ENCODE assay signal across 14 cellular contexts in the genomic region with DNA sequence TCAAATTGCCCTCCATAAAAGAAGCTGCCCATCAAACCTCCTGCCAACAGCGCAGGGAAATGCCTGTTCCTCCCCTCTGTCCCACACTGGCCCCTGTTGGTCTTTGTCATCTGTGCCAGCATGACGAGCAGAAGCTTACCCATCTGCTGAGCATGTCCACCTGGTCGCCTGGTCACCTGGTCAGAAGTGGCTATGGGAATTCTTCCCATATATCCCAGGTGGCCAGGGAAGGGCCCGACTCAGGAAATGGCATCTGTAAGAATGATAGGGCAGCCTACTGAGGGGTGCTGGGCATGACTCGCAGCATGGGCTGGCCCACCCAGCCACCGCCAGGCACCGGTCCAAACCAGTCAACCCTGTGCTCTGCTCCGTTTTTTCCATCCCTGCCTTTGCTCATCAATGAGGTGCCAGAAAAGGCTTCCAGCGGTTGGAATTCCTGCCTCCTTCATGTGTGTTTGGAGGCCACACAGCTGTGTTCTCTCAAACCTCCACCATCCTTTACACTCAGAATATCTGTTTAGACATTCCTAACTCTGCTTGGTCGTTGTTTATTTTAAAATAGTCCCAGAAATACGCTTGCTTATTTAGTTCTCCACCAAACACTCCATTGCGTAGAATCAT.
DNase-seq lines count a peak whose midpoint lies in the region; ATAC-seq and TF ChIP-seq lines count a peak whose summit lies in the region.
"Had no signal": no experiment of that assay in that cellular context is flagged by ENCODE, and none has a peak within 500 bp of the region (broad histone marks: within the 10 kb centered on the region; RNA-seq: fewer than 3 reads in every experiment).

No MANE protein-coding gene starts in this region.

- H2AFZ ChIP-seq in HCT116 (ENCODE audit: low read depth, low read length, poor library complexity, severe bottlenecking) (no peak overlapping the region), mesenchymal stem cell (ENCODE audit: low read depth, low read length) (no peak overlapping the region)

- H3K9me2 ChIP-seq in HCT116 (ENCODE audit: insufficient read depth), result no peaks in the 10 kb centered on the region

- H2BK12ac ChIP-seq in mesenchymal stem cell (ENCODE audit: low read length in 2 of 2), result peak overlapping the region; percentile 87 to 95

- WGBS in mesenchymal stem cell, result 31% methylated on average over 12 of the region's 12 CpGs

- TF ChIP-seq POLR2A in HCT116 (IDR thresholded peaks at IDR 0.05; ENCODE audit: borderline replicate concordance, extremely low read depth, insufficient read depth, insufficient read length), result no peak

- H3K27ac ChIP-seq in AG04450 (ENCODE audit: low read depth, low read length), result peak overlapping the region; percentile 97
- 0 out of 2 replicates have a peak overlapping the region, but pooled peaks have one; percentile 12 for H3K27ac ChIP-seq in HCT116 (ENCODE audit: low read depth, low read length)
- no peak overlapping the region for H3K27ac ChIP-seq in mesenchymal stem cell (ENCODE audit: low read length, poor library complexity, severe bottlenecking)
- H3K27ac ChIP-seq: dorsolateral prefrontal cortex, right lobe of liver had no signal

- H3K4me2 ChIP-seq in HCT116 (ENCODE audit: low read length) (peak overlapping the region; percentile 20), mesenchymal stem cell (ENCODE audit: low read length, poor library complexity, severe bottlenecking) (no peak overlapping the region)

- no peak overlapping the region for H2BK5ac ChIP-seq in mesenchymal stem cell (ENCODE audit: low read depth, low read length, poor library complexity, severe bottlenecking)

- H3K4ac ChIP-seq in mesenchymal stem cell (ENCODE audit: low read depth in 1 of 2, low read length in 2 of 2), result peak overlapping the region; percentile 1 to 40

- no peaks in the 10 kb centered on the region for H3K27me3 ChIP-seq in AG04450 (ENCODE audit: control insufficient read depth, insufficient read depth, low read length)
- no peaks in the 10 kb centered on the region for H3K27me3 ChIP-seq in HCT116 (ENCODE audit: insufficient read depth, low read length)
- H3K27me3 ChIP-seq in mesenchymal stem cell (ENCODE audit: control insufficient read depth in 1 of 2, insufficient read depth in 1 of 2, low read length in 2 of 2), result no peaks in the 10 kb centered on the region
- H3K27me3 ChIP-seq: dorsolateral prefrontal cortex, right lobe of liver had no signal

- peaks cover 6% of the 10 kb centered on the region for H3K79me1 ChIP-seq in mesenchymal stem cell (replicated peaks; ENCODE audit: low read length, poor library complexity, severe bottlenecking)

- CTCF ChIA-PET in AG04450 (lab: Charles Lee) (interaction anchor here (0.6 to 2.3 kb wide), 4 partner anchors 11 to 166 kb away, joined by 4 to 7 read pairs (median 6); no protein-coding TSS in a partner anchor), HCT116 (lab: Charles Lee) (no interaction called here)

- BruUV-seq in HCT116 (replicated peaks; lab: Mats Ljungman, UMichigan), result no TSS peak

- RAD21 ChIA-PET in HCT116 (lab: Charles Lee; ENCODE audit: low non-redundant PET in 1 of 2, low total read pairs in 2 of 2, uncharacterized antibody in 2 of 2, unreplicated experiment in 2 of 2), result no interaction called here

- TF ChIP-seq RAD21 in HCT116 (IDR thresholded peaks at IDR 0.05; ENCODE audit: low read depth), result no peak

- peak overlapping the region in 1 of 2 experiments; percentile 57 for H3K23ac ChIP-seq in mesenchymal stem cell (ENCODE audit: low read length in 2 of 2)

- H3K9ac ChIP-seq in HCT116 (ENCODE audit: low read length) (no peak overlapping the region), mesenchymal stem cell (ENCODE audit: low read length) (no peak overlapping the region)

- H2BK120ac ChIP-seq in mesenchymal stem cell (ENCODE audit: low read depth, low read length), result no peak overlapping the region

- H3K9me3 ChIP-seq in AG04450 (ENCODE audit: control insufficient read depth, insufficient read depth, low read length) (no peaks in the 10 kb centered on the region; the same call in 1 of the 2 replicates), HCT116 (ENCODE audit: control insufficient read depth in 1 of 2, insufficient read depth in 1 of 2, low read depth in 1 of 2, low read length in 2 of 2) (no peaks in the 10 kb centered on the region), mesenchymal stem cell (ENCODE audit: control insufficient read depth, low read length) (no peaks in the 10 kb centered on the region)
- H3K9me3 ChIP-seq: right lobe of liver had no signal

- intact Hi-C loops in HCT116 (cut with micrococcal nuclease), result loop anchor here (5.0 kb wide), 1 partner anchor 97 kb away; no protein-coding TSS in a partner anchor

- H2BK15ac ChIP-seq in mesenchymal stem cell (ENCODE audit: low read depth, poor library complexity, severe bottlenecking), result no peak overlapping the region

- no peak overlapping the region for H3K4me3 ChIP-seq in AG04450 (ENCODE audit: low read depth, low read length)
- no peak overlapping the region for H3K4me3 ChIP-seq in HCT116 (replicated peaks in 1 of 2; ENCODE audit: low read depth in 1 of 2, low read length in 2 of 2)
- H3K4me3 ChIP-seq in mesenchymal stem cell (ENCODE audit: insufficient read depth in 1 of 2, low read depth in 1 of 2, low read length in 2 of 2), result no peak overlapping the region
- H3K4me3 ChIP-seq: dorsolateral prefrontal cortex, right lobe of liver had no signal

- H3K79me2 ChIP-seq in HCT116 (ENCODE audit: insufficient read depth, low read length), result no peaks in the 10 kb centered on the region

- H3K4me1 ChIP-seq in HCT116 (ENCODE audit: control insufficient read depth in 1 of 2, insufficient read depth in 2 of 2, low read length in 2 of 2), result peaks cover 87 to 98% of the 10 kb centered on the region in 2 experiments
- peaks cover 42% of the 10 kb centered on the region for H3K4me1 ChIP-seq in mesenchymal stem cell (ENCODE audit: control insufficient read depth, insufficient read depth, low read depth, low read length)
- H3K4me1 ChIP-seq: right lobe of liver had no signal

- H3K14ac ChIP-seq in mesenchymal stem cell (ENCODE audit: low read length in 2 of 2), result peak overlapping the region in 1 of 2 experiments; percentile 8

- peak overlapping the region; percentile 68 to 88 for H3K18ac ChIP-seq in mesenchymal stem cell (ENCODE audit: low read depth in 1 of 2, low read length in 2 of 2)

- POLR2A ChIA-PET in AG04450 (lab: Yijun Ruan, JAX), result interaction anchor here (0.7 to 2.2 kb wide), 12 partner anchors 10 to 166 kb away, joined by 3 to 14 read pairs (median 4); partner anchors contain the start of gene SOCS1
- POLR2A ChIA-PET in HCT116 (lab: Charles Lee), result no interaction called here

- TF ChIP-seq CTCF in AG04450 (IDR thresholded peaks at IDR 0.05; ENCODE audit: low read depth, low read length), result no peak
- no peak for TF ChIP-seq CTCF in HCT116 (IDR thresholded peaks at IDR 0.05 in 2 of 3, conservative IDR thresholded peaks at IDR 0.05 in 1 of 3; ENCODE audit: borderline replicate concordance in 1 of 3, insufficient read depth in 1 of 3, low read depth in 2 of 3, low read length in 2 of 3)

- peak overlapping the region; percentile 33 for H4K8ac ChIP-seq in mesenchymal stem cell (ENCODE audit: low read length)

- DNase-seq in AG04450 (ENCODE audit: low read depth, low spot score), result peak; percentile 98
- no peak for DNase-seq in HCT116 (ENCODE audit: low read depth, low spot score)
- peak; percentile 59 for DNase-seq in cerebellum (ENCODE audit: low spot score)
- peak; percentile 98 for DNase-seq in mesenchymal stem cell
- no peak for DNase-seq in Ammon's horn (ENCODE audit: low spot score)
- DNase-seq: activated gamma-delta T cell, H9, NCI-H446, right lobe of liver had no signal

- ATAC-seq in HCT116 (no peak), GM18498 (IDR thresholded peaks at IDR 0.05; ENCODE audit: unreplicated experiment) (no peak), HG03565 (IDR thresholded peaks at IDR 0.05; ENCODE audit: unreplicated experiment) (no peak), GM18907 (IDR thresholded peaks at IDR 0.05; ENCODE audit: unreplicated experiment) (no peak)
- ATAC-seq: WTC11 had no signal

- no peaks in the 10 kb centered on the region for H3K36me3 ChIP-seq in HCT116 (ENCODE audit: control insufficient read depth in 1 of 2, insufficient read depth in 2 of 2, low read length in 2 of 2)
- peaks cover 33 to 44% of the 10 kb centered on the region in 2 experiments for H3K36me3 ChIP-seq in mesenchymal stem cell (ENCODE audit: control insufficient read depth in 1 of 2, insufficient read depth in 2 of 2, low read depth in 1 of 2, low read length in 2 of 2)
- H3K36me3 ChIP-seq: right lobe of liver had no signal

- no peaks in the 10 kb centered on the region for H4K20me1 ChIP-seq in HCT116 (ENCODE audit: insufficient read depth)

- peak overlapping the region; percentile 91 for H4K91ac ChIP-seq in mesenchymal stem cell (ENCODE audit: low read length)

- no peak overlapping the region for H2AK5ac ChIP-seq in mesenchymal stem cell (ENCODE audit: low read length, severe bottlenecking)

TF ChIP-seq in HCT116, 20 proteins besides CTCF, POLR2A, EP300 and RAD21:
- TF ChIP-seq SP1 (IDR thresholded peaks at IDR 0.05; ENCODE audit: low read depth) (peak; percentile 35), JUND (IDR thresholded peaks at IDR 0.05) (0 out of 2 replicates have a peak, but pooled peaks have one; percentile 12), ELF1 (IDR thresholded peaks at IDR 0.05; ENCODE audit: borderline replicate concordance, low read depth) (no peak)
- TF ChIP-seq, protein P1, sequence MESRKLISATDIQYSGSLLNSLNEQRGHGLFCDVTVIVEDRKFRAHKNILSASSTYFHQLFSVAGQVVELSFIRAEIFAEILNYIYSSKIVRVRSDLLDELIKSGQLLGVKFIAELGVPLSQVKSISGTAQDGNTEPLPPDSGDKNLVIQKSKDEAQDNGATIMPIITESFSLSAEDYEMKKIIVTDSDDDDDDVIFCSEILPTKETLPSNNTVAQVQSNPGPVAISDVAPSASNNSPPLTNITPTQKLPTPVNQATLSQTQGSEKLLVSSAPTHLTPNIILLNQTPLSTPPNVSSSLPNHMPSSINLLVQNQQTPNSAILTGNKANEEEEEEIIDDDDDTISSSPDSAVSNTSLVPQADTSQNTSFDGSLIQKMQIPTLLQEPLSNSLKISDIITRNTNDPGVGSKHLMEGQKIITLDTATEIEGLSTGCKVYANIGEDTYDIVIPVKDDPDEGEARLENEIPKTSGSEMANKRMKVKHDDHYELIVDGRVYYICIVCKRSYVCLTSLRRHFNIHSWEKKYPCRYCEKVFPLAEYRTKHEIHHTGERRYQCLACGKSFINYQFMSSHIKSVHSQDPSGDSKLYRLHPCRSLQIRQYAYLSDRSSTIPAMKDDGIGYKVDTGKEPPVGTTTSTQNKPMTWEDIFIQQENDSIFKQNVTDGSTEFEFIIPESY (IDR thresholded peaks at IDR 0.05; ENCODE audit: extremely low read depth, insufficient replicate concordance, low read length), result no peak

Comparison
In these comparisons a context has a peak if more than half of its experiments do, and no peak if none do; other contexts are left out.
1. DNase-seq: peak in AG04450 (single experiment), cerebellum (single experiment) and mesenchymal stem cell (single experiment); none in HCT116 (single experiment) and Ammon's horn (single experiment).